9 cellular contexts compared by ENCODE assay signal in the genomic region with DNA sequence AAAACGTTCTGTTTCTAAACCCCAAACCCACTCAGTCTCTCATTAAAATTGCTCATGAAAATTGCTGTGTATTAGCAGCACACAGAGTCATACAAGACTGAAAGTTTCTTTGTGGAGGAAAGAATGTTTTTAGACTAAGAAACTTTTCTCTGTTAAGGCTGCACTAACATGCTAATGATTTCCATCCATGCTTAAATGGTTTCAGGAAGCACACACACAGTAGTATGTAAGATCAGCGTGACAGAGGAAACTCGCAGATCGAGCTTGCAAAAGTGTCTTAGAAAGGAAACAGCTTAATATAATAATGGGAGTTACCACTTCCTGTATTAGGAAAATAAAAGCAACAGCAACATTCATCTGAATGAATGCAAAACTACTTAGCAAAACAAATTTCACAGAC.
DNase-seq lines count a peak whose midpoint lies in the region; ATAC-seq and TF ChIP-seq lines count a peak whose summit lies in the region.
"Had no signal": no experiment of that assay in that cellular context is flagged by ENCODE, and none has a peak within 500 bp of the region (broad histone marks: within the 10 kb centered on the region; RNA-seq: fewer than 3 reads in every experiment).

No MANE protein-coding gene starts in this region.

- H3K27me3 ChIP-seq in GM23338 (ENCODE audit: insufficient read depth) (no peaks in the 10 kb centered on the region), neutrophil (no peaks in the 10 kb centered on the region)

- H3K4me3 ChIP-seq in GM23338, result no peak overlapping the region
- H3K4me3 ChIP-seq in OCI-LY7 (ENCODE audit: low read depth, low read length, poor library complexity, severe bottlenecking), result no peak overlapping the region
- H3K4me3 ChIP-seq in neutrophil (ENCODE audit: low read depth in 1 of 2, low read length in 1 of 2), result no peak overlapping the region

- peaks cover 44% of the 10 kb centered on the region for H3K4me1 Mint-ChIP-seq in activated CD4-positive, alpha-beta T cell treated with anti-CD3 and anti-CD28 coated beads for 36 hours
- H3K4me1 Mint-ChIP-seq in GM23338 (peaks cover 37% of the 10 kb centered on the region), WTC11 (peaks cover 41% of the 10 kb centered on the region)

- H3K4me1 ChIP-seq in GM23338 (ENCODE audit: insufficient read depth) (peaks cover 30% of the 10 kb centered on the region), OCI-LY7 (ENCODE audit: insufficient read depth, low read length, poor library complexity, severe bottlenecking) (peaks cover 6% of the 10 kb centered on the region), neutrophil (ENCODE audit: control insufficient read depth in 1 of 2, insufficient read depth in 1 of 2, low read depth in 1 of 2, low read length in 1 of 2) (peaks cover 25 to 41% of the 10 kb centered on the region in 2 experiments)

- no peaks in the 10 kb centered on the region for H3K36me3 Mint-ChIP-seq in activated CD4-positive, alpha-beta T cell treated with anti-CD3 and anti-CD28 coated beads for 36 hours (ENCODE audit: low read depth)
- H3K36me3 Mint-ChIP-seq in GM23338 (ENCODE audit: low read depth), result peaks cover 8% of the 10 kb centered on the region
- peaks cover 8% of the 10 kb centered on the region for H3K36me3 Mint-ChIP-seq in WTC11

- H4K20me1 ChIP-seq in GM23338 (replicated peaks; ENCODE audit: insufficient read depth) (no peaks in the 10 kb centered on the region), OCI-LY7 (ENCODE audit: insufficient read depth, low read length) (no peaks in the 10 kb centered on the region)

- H3K4me3 Mint-ChIP-seq in activated CD4-positive, alpha-beta T cell treated with anti-CD3 and anti-CD28 coated beads for 36 hours, result no peak overlapping the region
- H3K4me3 Mint-ChIP-seq in GM23338 (no peak overlapping the region), WTC11 (no peak overlapping the region)

- H3K4me2 ChIP-seq in GM23338 (peak overlapping the region; percentile 6), OCI-LY7 (ENCODE audit: low read length) (peak overlapping the region; percentile 21; the same call in 1 of the 2 replicates)

- BruUV-seq in OCI-LY7 (replicated peaks; lab: Mats Ljungman, UMichigan), result no TSS peak

- H3K27ac ChIP-seq in GM23338 (ENCODE audit: low read depth), result no peak overlapping the region
- H3K27ac ChIP-seq in OCI-LY7 (ENCODE audit: low read depth, low read length, poor library complexity, severe bottlenecking), result no peak overlapping the region
- H3K27ac ChIP-seq in neutrophil, result peak overlapping the region; percentile 71

- intact Hi-C loops in activated CD4-positive, alpha-beta T cell treated with anti-CD3 and anti-CD28 coated beads for 36 hours (cut with DNase I, micrococcal nuclease), result no loop called here
- intact Hi-C loops in OCI-LY7 (cut with micrococcal nuclease; ENCODE audit: unreplicated experiment), result no loop called here

- peak overlapping the region; percentile 62 for H3K27ac Mint-ChIP-seq in activated CD4-positive, alpha-beta T cell treated with anti-CD3 and anti-CD28 coated beads for 36 hours
- H3K27ac Mint-ChIP-seq in GM23338 (0 out of 2 replicates have a peak overlapping the region, but pooled peaks have one; percentile 37), WTC11 (no peak overlapping the region)

- H3K36me3 ChIP-seq in GM23338 (ENCODE audit: insufficient read depth) (0 out of 2 replicates have a peak, but pooled peaks cover 2% of the 10 kb centered on the region), OCI-LY7 (ENCODE audit: insufficient read depth, low read length) (no peaks in the 10 kb centered on the region), neutrophil (no peaks in the 10 kb centered on the region)

- CTCF ChIA-PET in activated CD4-positive, alpha-beta T cell treated with anti-CD3 and anti-CD28 coated beads for 36 hours (lab: Charles Lee), result no interaction called here
- CTCF ChIA-PET in OCI-LY7 (lab: Charles Lee; ENCODE audit: unreplicated experiment) (no interaction called here), WTC11 (lab: Charles Lee) (no interaction called here)

- no peak overlapping the region for H2AFZ ChIP-seq in GM23338
- no peak overlapping the region for H2AFZ ChIP-seq in OCI-LY7 (ENCODE audit: low read length)

- TF ChIP-seq CTCF in GM23338 (conservative IDR thresholded peaks at IDR 0.05; ENCODE audit: low read depth in 2 of 2) (no peak), OCI-LY7 (conservative IDR thresholded peaks at IDR 0.05; ENCODE audit: low read length) (no peak), neutrophil (IDR thresholded peaks at IDR 0.05) (no peak), WTC11 (IDR thresholded peaks at IDR 0.05) (no peak)

- no peaks in the 10 kb centered on the region for H3K9me3 ChIP-seq in OCI-LY7 (ENCODE audit: low read length)
- H3K9me3 ChIP-seq in neutrophil, result no peaks in the 10 kb centered on the region

- H3K9me3 Mint-ChIP-seq in activated CD4-positive, alpha-beta T cell treated with anti-CD3 and anti-CD28 coated beads for 36 hours (ENCODE audit: low read depth), result peaks cover 5% of the 10 kb centered on the region
- peaks cover 6% of the 10 kb centered on the region for H3K9me3 Mint-ChIP-seq in GM23338
- peaks cover 13% of the 10 kb centered on the region for H3K9me3 Mint-ChIP-seq in WTC11

- peak; percentile 57 for ATAC-seq in activated CD4-positive, alpha-beta T cell treated with anti-CD3 and anti-CD28 coated beads for 36 hours
- ATAC-seq in GM23338 (no peak), WTC11 (no peak)

- no peaks in the 10 kb centered on the region for H3K27me3 Mint-ChIP-seq in activated CD4-positive, alpha-beta T cell treated with anti-CD3 and anti-CD28 coated beads for 36 hours
- H3K27me3 Mint-ChIP-seq in GM23338 (ENCODE audit: insufficient read depth, low read depth, poor library complexity) (peaks cover 2% of the 10 kb centered on the region), WTC11 (ENCODE audit: low read depth) (no peaks in the 10 kb centered on the region)

- no peak for DNase-seq in activated CD4-positive, alpha-beta T cell treated with anti-CD3 and anti-CD28 coated beads for 36 hours
- DNase-seq in activated CD4-positive, alpha-beta T cell treated with anti-CD3 and anti-CD28 coated beads for 1 hour, result no peak
- no peak for DNase-seq in GM23338 (ENCODE audit: low spot score)
- peak; percentile 4 for DNase-seq in OCI-LY7 (ENCODE audit: low spot score)
- no peak for DNase-seq in NK-92 (lab: John Stamatoyannopoulos, UW; ENCODE audit: unreplicated experiment)
- no peak for DNase-seq in retina
- DNase-seq in WTC11 (ENCODE audit: low spot score), result no peak
- DNase-seq: stimulated activated CD4-positive, alpha-beta T cell treated with anti-CD3 and anti-CD28 coated beads, Interleukin-1b, Interleukin-23, amount 100 ng/mL, for 48 hours had no signal

- H3K9me2 ChIP-seq in GM23338 (ENCODE audit: insufficient read depth), result peaks cover 10% of the 10 kb centered on the region; the same call in 1 of the 2 replicates
- no peaks in the 10 kb centered on the region for H3K9me2 ChIP-seq in OCI-LY7 (ENCODE audit: insufficient read depth, low read length)

- no peaks in the 10 kb centered on the region for H3F3A ChIP-seq in GM23338 (replicated peaks; ENCODE audit: low read depth)

- H3K79me2 ChIP-seq in GM23338 (replicated peaks; ENCODE audit: insufficient read depth) (no peaks in the 10 kb centered on the region), OCI-LY7 (ENCODE audit: insufficient read depth, low read depth, low read length) (no peaks in the 10 kb centered on the region)

- POLR2A ChIA-PET in activated CD4-positive, alpha-beta T cell treated with anti-CD3 and anti-CD28 coated beads for 36 hours (lab: Charles Lee), result no interaction called here
- POLR2A ChIA-PET in OCI-LY7 (lab: Charles Lee) (interaction anchor here (0.7 to 1.3 kb wide), 2 partner anchors 23 to 98 kb away, joined by 3 to 4 read pairs; no protein-coding TSS in a partner anchor), WTC11 (lab: Charles Lee) (interaction anchor here (0.5 kb wide), 1 partner anchor 25 kb away, joined by 3 read pairs; no protein-coding TSS in a partner anchor)

TF ChIP-seq in WTC11, 78 proteins besides CTCF, POLR2A, EP300 and RAD21:
- TF ChIP-seq, protein P1, sequence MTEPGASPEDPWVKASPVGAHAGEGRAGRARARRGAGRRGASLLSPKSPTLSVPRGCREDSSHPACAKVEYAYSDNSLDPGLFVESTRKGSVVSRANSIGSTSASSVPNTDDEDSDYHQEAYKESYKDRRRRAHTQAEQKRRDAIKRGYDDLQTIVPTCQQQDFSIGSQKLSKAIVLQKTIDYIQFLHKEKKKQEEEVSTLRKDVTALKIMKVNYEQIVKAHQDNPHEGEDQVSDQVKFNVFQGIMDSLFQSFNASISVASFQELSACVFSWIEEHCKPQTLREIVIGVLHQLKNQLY (CRISPR knock-in tag; IDR thresholded peaks at IDR 0.05), result no peak
- TF ChIP-seq TP53 (CRISPR knock-in tag; IDR thresholded peaks at IDR 0.05), result no peak
- TF ChIP-seq CREM (CRISPR knock-in tag; IDR thresholded peaks at IDR 0.05), result no peak
